25 cellular contexts compared by ENCODE assay signal in genomic region chr18:23568265-23568664, GRCh38.
"Had no signal": no experiment of that assay in that cellular context is flagged by ENCODE, and none has a peak within 500 bp of the region (broad histone marks: within the 10 kb centered on the region; RNA-seq: fewer than 3 reads in every experiment).

No MANE protein-coding gene starts in this region.

- H3K4me1 ChIP-seq: colonic mucosa, pancreas had no signal

- H3K27ac Mint-ChIP-seq: activated CD4-positive, alpha-beta memory T cell treated with anti-CD3 and anti-CD28 coated beads for 36 hours; activated naive CD4-positive, alpha-beta T cell treated with anti-CD3 and anti-CD28 coated beads, Interleukin-2, amount 50 U/mL, for 24 hours; activated naive CD8-positive, alpha-beta T cell treated with anti-CD3 and anti-CD28 coated beads, Interleukin-2, amount 50 U/mL, for 24 hours; activated T-cell treated with anti-CD3 and anti-CD28 coated beads, Interleukin-2, amount 50 U/mL, for 24 hours; activated T-helper 17 cell treated with anti-CD3 and anti-CD28 coated beads, Interleukin-2, amount 50 U/mL, for 72 hours; naive B cell had no signal

- H3K9me3 Mint-ChIP-seq: activated CD4-positive, alpha-beta memory T cell treated with anti-CD3 and anti-CD28 coated beads for 36 hours; activated naive CD4-positive, alpha-beta T cell treated with anti-CD3 and anti-CD28 coated beads, Interleukin-2, amount 50 U/mL, for 24 hours; activated naive CD8-positive, alpha-beta T cell treated with anti-CD3 and anti-CD28 coated beads, Interleukin-2, amount 50 U/mL, for 24 hours; activated T-cell treated with anti-CD3 and anti-CD28 coated beads, Interleukin-2, amount 50 U/mL, for 24 hours; activated T-helper 17 cell treated with anti-CD3 and anti-CD28 coated beads, Interleukin-2, amount 50 U/mL, for 72 hours; naive B cell; neural crest cell had no signal

- H3K4me3 Mint-ChIP-seq: activated CD4-positive, alpha-beta memory T cell treated with anti-CD3 and anti-CD28 coated beads for 36 hours; activated naive CD4-positive, alpha-beta T cell treated with anti-CD3 and anti-CD28 coated beads, Interleukin-2, amount 50 U/mL, for 24 hours; activated naive CD8-positive, alpha-beta T cell treated with anti-CD3 and anti-CD28 coated beads, Interleukin-2, amount 50 U/mL, for 24 hours; activated T-cell treated with anti-CD3 and anti-CD28 coated beads, Interleukin-2, amount 50 U/mL, for 24 hours; activated T-helper 17 cell treated with anti-CD3 and anti-CD28 coated beads, Interleukin-2, amount 50 U/mL, for 72 hours; naive B cell; neural crest cell had no signal

- ATAC-seq: activated naive CD8-positive, alpha-beta T cell treated with anti-CD3 and anti-CD28 coated beads, Interleukin-2, amount 50 U/mL, for 24 hours; activated T-helper 17 cell treated with anti-CD3 and anti-CD28 coated beads, Interleukin-2, amount 50 U/mL, for 72 hours; gastroesophageal sphincter; left colon; pancreas; right cardiac atrium; stimulated activated naive CD8-positive, alpha-beta T cell treated with anti-CD3 and anti-CD28 coated beads, Interleukin-15, Interleukin-2, amounts not matched to agents 100 U/mL and 50 U/mL, for 24 hours had no signal

- H3K27ac ChIP-seq: colonic mucosa, gastroesophageal sphincter, pancreas, upper lobe of left lung, vagina had no signal

- H3K4me1 Mint-ChIP-seq: neural crest cell had no signal

- FAIRE-seq: kidney, pancreas had no signal

- H3K27me3 ChIP-seq: colonic mucosa, gastroesophageal sphincter, pancreas, upper lobe of left lung, vagina had no signal

- H3K9me3 ChIP-seq: colonic mucosa, gastroesophageal sphincter, pancreas, upper lobe of left lung, vagina had no signal

- H3K4me3 ChIP-seq: colonic mucosa, gastroesophageal sphincter, pancreas, upper lobe of left lung, vagina had no signal

- H3K27me3 Mint-ChIP-seq: activated CD4-positive, alpha-beta memory T cell treated with anti-CD3 and anti-CD28 coated beads for 36 hours; activated naive CD4-positive, alpha-beta T cell treated with anti-CD3 and anti-CD28 coated beads, Interleukin-2, amount 50 U/mL, for 24 hours; activated naive CD8-positive, alpha-beta T cell treated with anti-CD3 and anti-CD28 coated beads, Interleukin-2, amount 50 U/mL, for 24 hours; activated T-cell treated with anti-CD3 and anti-CD28 coated beads, Interleukin-2, amount 50 U/mL, for 24 hours; activated T-helper 17 cell treated with anti-CD3 and anti-CD28 coated beads, Interleukin-2, amount 50 U/mL, for 72 hours; naive B cell had no signal

- DNase-seq: activated CD4-positive, alpha-beta memory T cell treated with anti-CD3 and anti-CD28 coated beads for 36 hours; activated CD4-positive, alpha-beta T cell treated with anti-CD3 and anti-CD28 coated beads for 4 hours; activated CD8-positive, alpha-beta memory T cell treated with anti-CD3 and anti-CD28 coated beads, Interleukin-2, amount 50 U/mL, for 4 hours; activated gamma-delta T cell treated with Interleukin-2 at 50 U/mL for 16 hours; activated naive CD8-positive, alpha-beta T cell treated with anti-CD3 and anti-CD28 coated beads, Interleukin-2, amount 50 U/mL, for 24 hours; activated T-cell treated with anti-CD3 and anti-CD28 coated beads, Interleukin-2, amount 50 U/mL, for 24 hours; cerebellar nuclear complex; colonic mucosa; effector CD8-positive, alpha-beta T cell; hippocampal formation; kidney; left colon; mammary epithelial cell; naive B cell; nucleus accumbens; pancreas; right cardiac atrium; stimulated activated CD4-positive, alpha-beta T cell treated with anti-CD3 and anti-CD28 coated beads, Interleukin-2, amount 100 ng/mL, for 48 hours; stimulated activated naive CD8-positive, alpha-beta T cell treated with anti-CD3 and anti-CD28 coated beads, Interleukin-15, Interleukin-2, amounts not matched to agents 100 U/mL and 50 U/mL, for 24 hours; upper lobe of left lung had no signal
